Comparison of ENCODE assay signal across 25 cellular contexts in genomic region chr18:46477425-46478011, GRCh38.
DNase-seq lines count a peak whose midpoint lies in the region; ATAC-seq and TF ChIP-seq lines count a peak whose summit lies in the region.
"Had no signal": no experiment of that assay in that cellular context is flagged by ENCODE, and none has a peak within 500 bp of the region (broad histone marks: within the 10 kb centered on the region; RNA-seq: fewer than 3 reads in every experiment).

No MANE protein-coding gene starts in this region.

- no peak overlapping the region for H4K8ac ChIP-seq in neuronal stem cell (ENCODE audit: low read depth, low read length)

- H3K79me1 ChIP-seq in neuronal stem cell (ENCODE audit: low read depth, low read length), result no peaks in the 10 kb centered on the region

- peaks cover 13% of the 10 kb centered on the region for H3K27me3 Mint-ChIP-seq in HFFc6 (ENCODE audit: insufficient read depth)

- H3K4me1 ChIP-seq in neuronal stem cell (ENCODE audit: control insufficient read depth in 2 of 2, insufficient read depth in 1 of 2, low read depth in 1 of 2, low read length in 2 of 2), result peaks cover 15 to 23% of the 10 kb centered on the region in 2 donors
- H3K4me1 ChIP-seq: Caco-2 had no signal

- H3K9me3 Mint-ChIP-seq in HFFc6, result no peaks in the 10 kb centered on the region; the same call in 1 of the 2 replicates

- no CpG with 5 or more reads among the region's 21 CpGs for WGBS in neuronal stem cell (ENCODE audit: extremely low coverage in 2 of 2, insufficient read length in 2 of 2, insufficient replicate concordance in 1 of 2), 2 donors

- H3K27me3 ChIP-seq in neuronal stem cell (ENCODE audit: control insufficient read depth in 3 of 3, insufficient read depth in 3 of 3, low read depth in 1 of 3, low read length in 3 of 3), result peaks cover 0 to 16% (median 2%) of the 10 kb centered on the region in 3 experiments
- H3K27me3 ChIP-seq: BLaER1 had no signal

- peak overlapping the region; percentile 59 for H3K23ac ChIP-seq in neuronal stem cell (ENCODE audit: low read depth, low read length, poor library complexity)

- no peak overlapping the region for H3K4ac ChIP-seq in neuronal stem cell (ENCODE audit: low read length)

- peak overlapping the region; percentile 71 for H3K18ac ChIP-seq in neuronal stem cell (ENCODE audit: low read length)

- no peak overlapping the region for H2AFZ ChIP-seq in neuronal stem cell (ENCODE audit: low read length)

- no peak for TF ChIP-seq CTCF in HFFc6 (IDR thresholded peaks at IDR 0.05)

- H2BK12ac ChIP-seq in neuronal stem cell (ENCODE audit: low read length), result peak overlapping the region; percentile 88

- no peak overlapping the region for H4K91ac ChIP-seq in neuronal stem cell (ENCODE audit: low read depth, low read length, poor library complexity)

- no peak overlapping the region for H2BK5ac ChIP-seq in neuronal stem cell (ENCODE audit: low read length)

- no peak overlapping the region for H3K4me3 Mint-ChIP-seq in HFFc6
- H3K4me3 Mint-ChIP-seq: CD4-positive, alpha-beta T cell had no signal

- H3K27ac Mint-ChIP-seq in HFFc6, result no peak overlapping the region
- H3K27ac Mint-ChIP-seq: CD4-positive, alpha-beta T cell had no signal

- DNase-seq in DMS153 (lab: John Stamatoyannopoulos, UW) (peak; percentile 24), DMS153 treated with DMSO at 0.1 percent for 48 hours (lab: John Stamatoyannopoulos, UW; ENCODE audit: unreplicated experiment) (no peak), NCI-H2029 (lab: John Stamatoyannopoulos, UW) (peak; percentile 66), RPMI8226 (peak; percentile 37), neuronal stem cell (ENCODE audit: low spot score) (no peak), SIG-M5 treated with dmso at 0.1 percent for 504 hours (lab: John Stamatoyannopoulos, UW; ENCODE audit: unreplicated experiment) (no peak), HFFc6 (no peak)
- DNase-seq: ACHN; Caco-2; CD4-positive, alpha-beta T cell; KBM-7; MM.1S; NCI-H1105; NCI-H1694; NCI-H524 treated with DMSO at 0.1 percent for 48 hours; NCI-H82; SHP77; SW 1271; T-helper 2 cell had no signal

- H2BK120ac ChIP-seq in neuronal stem cell (ENCODE audit: low read depth, low read length), result no peak overlapping the region

- no peak overlapping the region for H3K4me3 ChIP-seq in neuronal stem cell (ENCODE audit: low read length in 2 of 2)
- H3K4me3 ChIP-seq: BLaER1, SK-N-MC had no signal

- peak overlapping the region; percentile 24 for H3K9ac ChIP-seq in neuronal stem cell (ENCODE audit: low read depth, low read length, poor library complexity)
- H3K9ac ChIP-seq: BLaER1 had no signal

- H3K4me2 ChIP-seq in neuronal stem cell (ENCODE audit: insufficient read depth, low read length, poor library complexity, severe bottlenecking), result no peak overlapping the region
- H3K4me2 ChIP-seq: BLaER1 had no signal

- peak overlapping the region; percentile 91 for H2AK5ac ChIP-seq in neuronal stem cell (ENCODE audit: low read depth, low read length)

- no peaks in the 10 kb centered on the region for H3K4me1 Mint-ChIP-seq in HFFc6 (ENCODE audit: low read depth)

- peaks cover 6 to 7% of the 10 kb centered on the region in 2 donors for H3K9me3 ChIP-seq in neuronal stem cell (replicated peaks in 1 of 2; ENCODE audit: control insufficient read depth in 2 of 2, insufficient read depth in 1 of 2, low read depth in 1 of 2, low read length in 2 of 2)
- H3K9me3 ChIP-seq: Caco-2 had no signal

- H2BK15ac ChIP-seq in neuronal stem cell (ENCODE audit: low read length), result no peak overlapping the region

- H3K36me3 Mint-ChIP-seq in HFFc6 (ENCODE audit: low read depth), result no peaks in the 10 kb centered on the region

- no peak for ATAC-seq in GM21529 (IDR thresholded peaks at IDR 0.05; ENCODE audit: unreplicated experiment)
- ATAC-seq: HepG2 had no signal

- no peak overlapping the region for H3K27ac ChIP-seq in neuronal stem cell (replicated peaks; ENCODE audit: low read length)
- H3K27ac ChIP-seq: 22Rv1, BLaER1, HL-60 had no signal

- H3K36me3 ChIP-seq in neuronal stem cell (replicated peaks in 1 of 2; ENCODE audit: control insufficient read depth in 2 of 2, insufficient read depth in 2 of 2, low read length in 2 of 2), result no peaks in the 10 kb centered on the region
- H3K36me3 ChIP-seq: BLaER1 had no signal

- peak overlapping the region; percentile 14 for H3K14ac ChIP-seq in neuronal stem cell (ENCODE audit: low read length)

Comparison
In these comparisons a context has a peak if more than half of its experiments do, and no peak if none do; other contexts are left out.
1. DNase-seq: peak in DMS153 (single experiment), NCI-H2029 (single experiment) and RPMI8226 (single experiment); none in DMS153 treated with DMSO at 0.1 percent for 48 hours (single experiment), neuronal stem cell (single experiment), SIG-M5 treated with dmso at 0.1 percent for 504 hours (single experiment) and HFFc6 (single experiment).